In the genomic region with DNA sequence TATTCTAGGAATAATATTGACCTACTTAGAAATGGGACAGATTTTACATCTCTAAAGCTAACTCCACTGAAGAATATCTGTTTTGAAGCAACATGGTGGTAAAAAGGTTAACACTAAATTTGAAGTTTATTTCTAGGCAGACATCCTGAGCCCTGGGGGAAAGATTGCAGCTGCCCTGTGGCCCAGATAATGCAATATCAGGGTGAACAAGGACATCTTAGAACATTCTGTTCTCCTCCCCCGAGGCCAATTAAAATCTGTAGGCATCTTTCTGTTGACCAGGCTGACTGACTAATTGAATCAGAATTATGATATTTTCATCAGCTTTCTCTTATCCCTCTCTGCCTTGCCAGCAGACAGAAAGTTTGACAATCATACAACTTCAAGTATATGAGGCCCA, we compare ENCODE assay signal across 21 cellular contexts.
A peak's percentile ranks its signal among the peaks of the same experiment; 100 is the strongest.
DNase-seq lines count a peak whose midpoint lies in the region; ATAC-seq and TF ChIP-seq lines count a peak whose summit lies in the region.
"Had no signal": no experiment of that assay in that cellular context is flagged by ENCODE, and none has a peak within 500 bp of the region (broad histone marks: within the 10 kb centered on the region; RNA-seq: fewer than 3 reads in every experiment).

No MANE protein-coding gene starts in this region.

- H3K36me3 ChIP-seq in RWPE2 (ENCODE audit: low read depth), result no peaks in the 10 kb centered on the region
- H3K36me3 ChIP-seq: pancreas, spleen had no signal

- H3K27ac ChIP-seq in RWPE2 (ENCODE audit: poor library complexity, severe bottlenecking), result peak overlapping the region; percentile 63
- H3K27ac ChIP-seq: pancreas, spleen had no signal

- ATAC-seq in RWPE2 (ENCODE audit: low read depth), result peak; percentile 41
- ATAC-seq: effector memory CD8-positive, alpha-beta T cell; mucosa of descending colon; pancreas; stimulated activated memory B cell treated with anti-CD40 and anti-IgM and Interleukin-4, amounts not matched to agents 10 μg/mL and 1 μg/mL and 100 μg/mL, for 72 hours had no signal

- DNase-seq in EL (peak; percentile 71), RWPE2 (ENCODE audit: low spot score) (no peak), fibroblast of villous mesenchyme (ENCODE audit: low read depth) (peak; percentile 87), skeletal muscle cell (ENCODE audit: low read depth) (peak; percentile 91), NCI-H1092 treated with DMSO at 0.1 percent for 48 hours (lab: John Stamatoyannopoulos, UW) (no peak), NOMO-1 treated with dmso at 0.1 percent for 144 hours (lab: John Stamatoyannopoulos, UW; ENCODE audit: unreplicated experiment) (no peak), NAMALWA (ENCODE audit: low spot score) (no peak)
- no peak for DNase-seq in activated naive CD4-positive, alpha-beta T cell treated with anti-CD3 and anti-CD28 coated beads, Interleukin-2, amount 50 U/mL, for 16 hours
- DNase-seq: activated CD4-positive, alpha-beta T cell treated with anti-CD3 and anti-CD28 coated beads, Interleukin-2, amount 10 ng/mL, durations not matched to agents 24 days and 14 days; activated T-cell treated with anti-CD3 and anti-CD28 coated beads for 4 hours; AML-193; central memory CD4-positive, alpha-beta T cell; effector memory CD8-positive, alpha-beta T cell; head of caudate nucleus; islet precursor cell; mucosa of descending colon; NCI-H1105; pancreas; SHP77; spleen had no signal

- H3K27me3 ChIP-seq in RWPE2 (ENCODE audit: insufficient read depth, poor library complexity, severe bottlenecking), result no peaks in the 10 kb centered on the region
- H3K27me3 ChIP-seq: pancreas, spleen had no signal

- H3K4me1 ChIP-seq in RWPE2 (ENCODE audit: insufficient read depth, poor library complexity, severe bottlenecking), result peaks cover 22% of the 10 kb centered on the region
- H3K4me1 ChIP-seq: pancreas, spleen had no signal

- TF ChIP-seq CTCF in RWPE2 (IDR thresholded peaks at IDR 0.05; ENCODE audit: poor library complexity, severe bottlenecking), result no peak
- no peak for TF ChIP-seq CTCF in fibroblast of villous mesenchyme (IDR thresholded peaks at IDR 0.05; ENCODE audit: insufficient read depth, low read depth, low read length)

- H3K9me3 ChIP-seq in RWPE2 (ENCODE audit: severe bottlenecking), result no peaks in the 10 kb centered on the region
- H3K9me3 ChIP-seq: mucosa of descending colon, pancreas, spleen had no signal

- H3K4me3 ChIP-seq in RWPE2 (ENCODE audit: severe bottlenecking), result no peak overlapping the region
- no peak overlapping the region for H3K4me3 ChIP-seq in fibroblast of villous mesenchyme (ENCODE audit: low read depth, low read length)
- no peak overlapping the region for H3K4me3 ChIP-seq in skeletal muscle cell (ENCODE audit: low read depth, low read length)
- H3K4me3 ChIP-seq: mucosa of descending colon, pancreas, spleen had no signal

Comparison
In these comparisons a context has a peak if more than half of its experiments do, and no peak if none do; other contexts are left out.
1. DNase-seq: peak in EL (single experiment), fibroblast of villous mesenchyme (single experiment) and skeletal muscle cell (single experiment); none in RWPE2 (single experiment), NCI-H1092 treated with DMSO at 0.1 percent for 48 hours (single experiment), NOMO-1 treated with dmso at 0.1 percent for 144 hours (single experiment), NAMALWA (single experiment) and activated naive CD4-positive, alpha-beta T cell treated with anti-CD3 and anti-CD28 coated beads, Interleukin-2, amount 50 U/mL, for 16 hours (single experiment).